In the genomic region with DNA sequence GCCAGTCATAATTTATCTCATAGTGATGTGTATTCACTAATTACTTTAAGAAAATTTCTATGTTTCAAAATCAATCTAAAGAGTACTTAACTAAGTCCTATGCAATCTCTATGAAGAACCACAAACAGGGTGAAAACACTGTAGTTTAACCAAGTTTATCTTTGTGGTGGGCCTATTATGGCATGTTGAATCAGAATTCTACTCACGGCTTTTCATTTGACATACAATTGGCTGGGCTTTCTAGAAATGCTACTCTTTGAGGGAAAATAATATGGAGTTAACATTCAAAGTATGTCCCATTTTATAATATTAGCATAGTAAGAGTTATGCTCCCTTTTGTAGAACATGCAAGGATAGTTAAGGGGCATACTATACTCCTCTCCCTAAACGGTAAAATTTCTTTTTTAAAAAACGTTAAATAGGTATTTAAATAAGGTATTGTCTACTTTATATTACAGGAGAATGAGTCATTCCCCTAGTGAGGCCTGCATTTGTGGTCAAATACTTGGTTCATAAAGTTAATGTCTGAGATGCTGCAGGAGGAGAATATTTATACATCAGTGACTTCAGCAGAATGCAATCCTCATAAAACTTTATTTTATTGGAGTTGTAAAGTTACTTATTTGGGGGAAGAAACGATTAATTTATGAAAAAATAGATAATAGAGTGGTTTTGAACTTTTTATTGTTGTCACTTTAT, we compare ENCODE assay signal across 1 cellular context.
TF ChIP-seq lines count a peak whose summit lies in the region.

No MANE protein-coding gene starts in this region.

TF ChIP-seq in SK-N-SH treated with all-trans-retinoic acid at 6 μM for 48 hours, 23 proteins besides CTCF, POLR2A, EP300 and RAD21 (continued from another document):
- TF ChIP-seq, protein P1, sequence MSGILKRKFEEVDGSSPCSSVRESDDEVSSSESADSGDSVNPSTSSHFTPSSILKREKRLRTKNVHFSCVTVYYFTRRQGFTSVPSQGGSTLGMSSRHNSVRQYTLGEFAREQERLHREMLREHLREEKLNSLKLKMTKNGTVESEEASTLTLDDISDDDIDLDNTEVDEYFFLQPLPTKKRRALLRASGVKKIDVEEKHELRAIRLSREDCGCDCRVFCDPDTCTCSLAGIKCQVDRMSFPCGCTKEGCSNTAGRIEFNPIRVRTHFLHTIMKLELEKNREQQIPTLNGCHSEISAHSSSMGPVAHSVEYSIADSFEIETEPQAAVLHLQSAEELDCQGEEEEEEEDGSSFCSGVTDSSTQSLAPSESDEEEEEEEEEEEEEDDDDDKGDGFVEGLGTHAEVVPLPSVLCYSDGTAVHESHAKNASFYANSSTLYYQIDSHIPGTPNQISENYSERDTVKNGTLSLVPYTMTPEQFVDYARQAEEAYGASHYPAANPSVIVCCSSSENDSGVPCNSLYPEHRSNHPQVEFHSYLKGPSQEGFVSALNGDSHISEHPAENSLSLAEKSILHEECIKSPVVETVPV (CRISPR knock-in tag; IDR thresholded peaks at IDR 0.05) = no peak
TF ChIP-seq in SK-N-SH treated with all-trans-retinoic acid at 6 μM for 48 hours: peak in this region for 0.
